ENCODE assay signal across 8 cellular contexts in the genomic region with DNA sequence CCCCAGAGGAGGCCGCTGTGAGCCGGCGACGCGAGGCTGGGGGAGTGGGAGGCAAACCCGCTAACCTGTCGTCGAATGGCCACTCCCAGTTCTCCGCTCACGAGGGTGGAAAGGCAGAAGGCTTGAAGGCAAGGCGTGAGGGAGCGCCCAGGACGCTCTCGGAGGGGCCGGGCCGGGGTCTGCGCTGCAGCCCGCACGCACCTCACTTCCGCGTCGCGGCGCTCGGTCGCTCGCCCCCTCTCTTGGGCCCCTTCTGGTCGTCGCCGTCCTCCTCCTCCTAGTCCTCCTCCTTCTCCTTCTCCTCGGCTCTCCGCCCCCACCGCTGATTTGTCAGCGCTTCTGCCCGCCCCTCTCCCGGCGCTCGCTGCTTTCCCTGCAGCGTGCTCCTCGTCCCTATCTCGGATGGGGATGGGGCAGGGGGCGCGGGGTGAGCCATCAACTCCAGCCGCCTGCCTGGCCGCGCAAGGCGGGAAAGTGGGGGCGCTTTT. TPM values are rescaled to one million over a fixed set of nuclear protein-coding genes. Genes with fewer than 3 reads are reported as not detected.
DNase-seq lines count a peak whose midpoint lies in the region; ATAC-seq and TF ChIP-seq lines count a peak whose summit lies in the region.

TSS of gene SNCA (minus strand) at position 265 of the 488 bp plus-strand sequence. CDS start 1,494 bp downstream, outside the sequence.

- no peaks in the 10 kb centered on the region for H3F3A ChIP-seq in neural cell (ENCODE audit: insufficient read depth, low read length, poor library complexity, severe bottlenecking)

- no peaks in the 10 kb centered on the region for H3K9me3 Mint-ChIP-seq in glutamatergic neuron (ENCODE audit: unreplicated experiment)

- peak within 1 kb of the TSS; percentile 96 for H3K27ac Mint-ChIP-seq in glutamatergic neuron (ENCODE audit: unreplicated experiment)

- TF ChIP-seq EP300 in neural cell (conservative IDR thresholded peaks at IDR 0.05; ENCODE audit: poor library complexity, severe bottlenecking) (peak; percentile 66), tibial nerve (IDR thresholded peaks at IDR 0.05) (peak in 1 of 2 donors; percentile 87)

- peaks cover 4 to 17% of the 10 kb centered on the region in 2 donors for H3K4me1 ChIP-seq in adrenal gland (replicated peaks in 1 of 2)
- H3K4me1 ChIP-seq in tibial nerve: peaks cover 0 to 21% (median 3%) of the 10 kb centered on the region in 4 donors

- no peaks in the 10 kb centered on the region for H3K79me2 ChIP-seq in neural cell (replicated peaks; ENCODE audit: insufficient read depth, low read length)

- H4K20me1 ChIP-seq in neural cell (ENCODE audit: insufficient read depth): no peaks in the 10 kb centered on the region

- peak within 1 kb of the TSS; percentile 96 for H3K4me3 Mint-ChIP-seq in glutamatergic neuron (ENCODE audit: unreplicated experiment)

- H3K36me3 ChIP-seq in adrenal gland (replicated peaks in 1 of 2) (no peaks in the 10 kb centered on the region), neural cell (ENCODE audit: insufficient read depth, low read length) (no peaks in the 10 kb centered on the region), tibial nerve (no peaks in the 10 kb centered on the region)

- no peaks in the 10 kb centered on the region for H3K9me2 ChIP-seq in neural cell (ENCODE audit: insufficient read depth, low read length)

- H2AFZ ChIP-seq in neural cell (ENCODE audit: low read depth, low read length): peak within 1 kb of the TSS; percentile 80

- TF ChIP-seq POLR2A in adrenal gland (IDR thresholded peaks at IDR 0.05): no peak
- TF ChIP-seq POLR2A in tibial nerve (IDR thresholded peaks at IDR 0.05): peak; percentile 67 to 79

- intact Hi-C loops in adrenal gland (cut with DNase I): no loop called here

- 1 to 3% (median 1%) methylated on average over 27 to 48 of the region's 48 CpGs for WGBS in adrenal gland, 4 donors
- WGBS in tibial nerve, 2 donors: 1% methylated on average over 48 of the region's 48 CpGs

- DNase-seq in CMK (ENCODE audit: low read depth): peak; percentile 49
- DNase-seq in OCI-M2 (lab: John Stamatoyannopoulos, UW; ENCODE audit: unreplicated experiment): peak; percentile 51
- DNase-seq in adrenal gland: peak; percentile 37 to 73 (median 58)
- peak; percentile 87 for DNase-seq in glutamatergic neuron
- peak; percentile 28 to 37 for DNase-seq in tibial nerve (ENCODE audit: low spot score in 2 of 2)

- peak within 1 kb of the TSS in 2 of 4 donors; percentile 29 to 55 for H3K4me3 ChIP-seq in adrenal gland
- H3K4me3 ChIP-seq in neural cell (ENCODE audit: low read length): peak within 1 kb of the TSS; percentile 77
- H3K4me3 ChIP-seq in tibial nerve: peak within 1 kb of the TSS; percentile 54 to 77 (median 66)

- peaks cover 40% of the 10 kb centered on the region for H3K27me3 ChIP-seq in adrenal gland
- H3K27me3 ChIP-seq in neural cell (ENCODE audit: insufficient read depth, low read depth, low read length): no peaks in the 10 kb centered on the region
- H3K27me3 ChIP-seq in tibial nerve: peaks cover 0 to 18% of the 10 kb centered on the region in 2 donors

- peak within 1 kb of the TSS; percentile 82 for H3K9ac ChIP-seq in neural cell (ENCODE audit: low read length)

- H3K4me2 ChIP-seq in neural cell (ENCODE audit: low read length): peak within 1 kb of the TSS; percentile 53

- ATAC-seq in HG02884 (IDR thresholded peaks at IDR 0.05; ENCODE audit: unreplicated experiment) (peak; percentile 50), GM21619 (IDR thresholded peaks at IDR 0.05; ENCODE audit: unreplicated experiment) (no peak)

- TF ChIP-seq CTCF in adrenal gland (IDR thresholded peaks at IDR 0.05) (no peak), glutamatergic neuron (IDR thresholded peaks at IDR 0.05; ENCODE audit: partially characterized antibody, unreplicated experiment) (no peak), neural cell (IDR thresholded peaks at IDR 0.05; ENCODE audit: poor library complexity, severe bottlenecking) (no peak), tibial nerve (IDR thresholded peaks at IDR 0.05) (peak in 1 of 5 experiments; percentile 5)

- peaks cover 4% of the 10 kb centered on the region for H3K27me3 Mint-ChIP-seq in glutamatergic neuron (ENCODE audit: unreplicated experiment)

- H3K27ac ChIP-seq in adrenal gland: peak within 1 kb of the TSS in 1 of 5 donors; percentile 32
- peak within 1 kb of the TSS; percentile 81 for H3K27ac ChIP-seq in neural cell (ENCODE audit: low read length)
- peak within 1 kb of the TSS; percentile 67 to 92 (median 85) for H3K27ac ChIP-seq in tibial nerve

- H3K9me3 ChIP-seq in adrenal gland (replicated peaks in 1 of 3): no peaks in the 10 kb centered on the region
- no peaks in the 10 kb centered on the region for H3K9me3 ChIP-seq in neural cell (ENCODE audit: low read length)
- H3K9me3 ChIP-seq in tibial nerve: no peaks in the 10 kb centered on the region

- no peak for TF ChIP-seq RAD21 in neural cell (conservative IDR thresholded peaks at IDR 0.05)

- no peaks in the 10 kb centered on the region for H3K36me3 Mint-ChIP-seq in glutamatergic neuron (ENCODE audit: unreplicated experiment)

- H3K4me1 Mint-ChIP-seq in glutamatergic neuron (ENCODE audit: low read depth, unreplicated experiment): no peaks in the 10 kb centered on the region

TF ChIP-seq in neural cell, 6 proteins besides CTCF, POLR2A, EP300 and RAD21:
- peak; percentile 50 for TF ChIP-seq MXI1 (conservative IDR thresholded peaks at IDR 0.05; ENCODE audit: poor library complexity, severe bottlenecking)
- TF ChIP-seq TAF1 (IDR thresholded peaks at IDR 0.05; ENCODE audit: low read depth): no peak
- no peak for TF ChIP-seq EZH2 (IDR thresholded peaks at IDR 0.05; ENCODE audit: borderline replicate concordance, insufficient read depth, low read length, poor library complexity, severe bottlenecking)
- peak; percentile 11 for TF ChIP-seq SMC3 (conservative IDR thresholded peaks at IDR 0.05; ENCODE audit: poor library complexity)
- peak; percentile 47 for TF ChIP-seq POLR2AphosphoS5 (IDR thresholded peaks at IDR 0.05)
TF ChIP-seq in neural cell: peak in this region for 3.

RNA-seq across cellular contexts. Expression of gene SNCA, which starts in this region (rescaled TPM):
- total RNA-seq in adrenal gland (10 to 100 TPM in 2 of 8 donors, 1 to 10 TPM in 5, not detected in 1; 1.5 to 11.8 (median 4.2) TPM), glutamatergic neuron (ENCODE audit: unreplicated experiment) (15.2 TPM), tibial nerve (100 to 1,000 TPM in 1 of 4 donors, 10 to 100 TPM in 3; 46.5 to 150 (median 79.0) TPM)
- polyA plus RNA-seq in adrenal gland (1 to 10 TPM; 3.4 to 9.0 (median 5.4) TPM), neural cell (66.1 and 70.5 TPM in 2 replicates)
- polyA minus RNA-seq in neural cell: 57.7 and 61.4 TPM in 2 replicates

Comparison
In these comparisons a context has a peak if more than half of its experiments do, and no peak if none do; other contexts are left out.
1. DNase-seq: peak in every context shown above with its lines; median percentile 87 in glutamatergic neuron; 58 in adrenal gland; 51 in OCI-M2; 49 in CMK; 32 in tibial nerve.
2. POLR2A ChIP-seq: peak in tibial nerve (2 of 2); none in adrenal gland (0 of 2).